In the genomic region with DNA sequence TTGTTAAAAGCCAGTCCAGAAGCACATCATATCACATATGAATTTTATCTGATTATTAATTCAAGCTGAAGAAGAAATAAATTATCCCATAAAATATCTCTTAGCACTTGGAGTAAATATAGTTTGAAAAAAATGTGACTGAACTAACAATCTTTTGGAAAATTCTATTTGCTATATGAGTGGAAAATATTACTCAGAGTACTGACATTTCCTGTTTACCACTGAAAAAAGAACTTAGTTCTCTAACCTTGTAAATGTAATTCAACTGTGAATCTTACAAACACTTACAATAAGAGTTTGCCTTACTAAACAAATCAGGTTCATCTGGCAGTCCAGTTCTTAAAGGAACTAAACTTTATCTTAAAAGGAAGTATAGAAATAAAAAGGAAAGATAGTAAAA, we compare ENCODE assay signal across 1 cellular context.
TF ChIP-seq lines count a peak whose summit lies in the region.

No MANE protein-coding gene starts in this region.

TF ChIP-seq in A549, 52 proteins besides CTCF, POLR2A, EP300 and RAD21 (continued from another document):
- TF ChIP-seq ESRRA (IDR thresholded peaks at IDR 0.05; ENCODE audit: borderline replicate concordance, low read length), result no peak
- no peak for TF ChIP-seq FOSB (CRISPR knock-in tag; IDR thresholded peaks at IDR 0.05)
- no peak for TF ChIP-seq BHLHE40 (IDR thresholded peaks at IDR 0.05; ENCODE audit: low read depth, low read length)
- TF ChIP-seq MAZ (IDR thresholded peaks at IDR 0.05; ENCODE audit: borderline replicate concordance, low read depth, low read length), result no peak
- no peak for TF ChIP-seq JUNB (IDR thresholded peaks at IDR 0.05)
- TF ChIP-seq, protein P1, sequence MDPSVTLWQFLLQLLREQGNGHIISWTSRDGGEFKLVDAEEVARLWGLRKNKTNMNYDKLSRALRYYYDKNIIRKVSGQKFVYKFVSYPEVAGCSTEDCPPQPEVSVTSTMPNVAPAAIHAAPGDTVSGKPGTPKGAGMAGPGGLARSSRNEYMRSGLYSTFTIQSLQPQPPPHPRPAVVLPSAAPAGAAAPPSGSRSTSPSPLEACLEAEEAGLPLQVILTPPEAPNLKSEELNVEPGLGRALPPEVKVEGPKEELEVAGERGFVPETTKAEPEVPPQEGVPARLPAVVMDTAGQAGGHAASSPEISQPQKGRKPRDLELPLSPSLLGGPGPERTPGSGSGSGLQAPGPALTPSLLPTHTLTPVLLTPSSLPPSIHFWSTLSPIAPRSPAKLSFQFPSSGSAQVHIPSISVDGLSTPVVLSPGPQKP (IDR thresholded peaks at IDR 0.05; ENCODE audit: low read depth, low read length), result no peak
- TF ChIP-seq POLR2AphosphoS2 (conservative IDR thresholded peaks at IDR 0.05; ENCODE audit: low read length), result no peak
- TF ChIP-seq, protein P2, sequence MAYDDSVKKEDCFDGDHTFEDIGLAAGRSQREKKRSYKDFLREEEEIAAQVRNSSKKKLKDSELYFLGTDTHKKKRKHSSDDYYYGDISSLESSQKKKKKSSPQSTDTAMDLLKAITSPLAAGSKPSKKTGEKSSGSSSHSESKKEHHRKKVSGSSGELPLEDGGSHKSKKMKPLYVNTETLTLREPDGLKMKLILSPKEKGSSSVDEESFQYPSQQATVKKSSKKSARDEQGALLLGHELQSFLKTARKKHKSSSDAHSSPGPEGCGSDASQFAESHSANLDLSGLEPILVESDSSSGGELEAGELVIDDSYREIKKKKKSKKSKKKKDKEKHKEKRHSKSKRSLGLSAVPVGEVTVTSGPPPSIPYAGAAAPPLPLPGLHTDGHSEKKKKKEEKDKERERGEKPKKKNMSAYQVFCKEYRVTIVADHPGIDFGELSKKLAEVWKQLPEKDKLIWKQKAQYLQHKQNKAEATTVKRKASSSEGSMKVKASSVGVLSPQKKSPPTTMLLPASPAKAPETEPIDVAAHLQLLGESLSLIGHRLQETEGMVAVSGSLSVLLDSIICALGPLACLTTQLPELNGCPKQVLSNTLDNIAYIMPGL (CRISPR knock-in tag; IDR thresholded peaks at IDR 0.05; ENCODE audit: borderline replicate concordance), result no peak
- TF ChIP-seq NPAS2 (CRISPR knock-in tag; IDR thresholded peaks at IDR 0.05; ENCODE audit: borderline replicate concordance), result no peak
- TF ChIP-seq, protein P3, sequence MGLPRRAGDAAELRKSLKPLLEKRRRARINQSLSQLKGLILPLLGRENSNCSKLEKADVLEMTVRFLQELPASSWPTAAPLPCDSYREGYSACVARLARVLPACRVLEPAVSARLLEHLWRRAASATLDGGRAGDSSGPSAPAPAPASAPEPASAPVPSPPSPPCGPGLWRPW (IDR thresholded peaks at IDR 0.05), result no peak
- no peak for TF ChIP-seq FOXS1 (CRISPR knock-in tag; IDR thresholded peaks at IDR 0.05)
- no peak for TF ChIP-seq HEYL (CRISPR knock-in tag; IDR thresholded peaks at IDR 0.05)
- no peak for TF ChIP-seq MYC (IDR thresholded peaks at IDR 0.05; ENCODE audit: borderline replicate concordance, low read length)
- TF ChIP-seq, protein P4, sequence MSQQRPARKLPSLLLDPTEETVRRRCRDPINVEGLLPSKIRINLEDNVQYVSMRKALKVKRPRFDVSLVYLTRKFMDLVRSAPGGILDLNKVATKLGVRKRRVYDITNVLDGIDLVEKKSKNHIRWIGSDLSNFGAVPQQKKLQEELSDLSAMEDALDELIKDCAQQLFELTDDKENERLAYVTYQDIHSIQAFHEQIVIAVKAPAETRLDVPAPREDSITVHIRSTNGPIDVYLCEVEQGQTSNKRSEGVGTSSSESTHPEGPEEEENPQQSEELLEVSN (IDR thresholded peaks at IDR 0.05; ENCODE audit: borderline replicate concordance, low read depth), result no peak
TF ChIP-seq in A549: peak in this region for 0.
